Comparison of ENCODE assay signal across 8 cellular contexts in the genomic region with DNA sequence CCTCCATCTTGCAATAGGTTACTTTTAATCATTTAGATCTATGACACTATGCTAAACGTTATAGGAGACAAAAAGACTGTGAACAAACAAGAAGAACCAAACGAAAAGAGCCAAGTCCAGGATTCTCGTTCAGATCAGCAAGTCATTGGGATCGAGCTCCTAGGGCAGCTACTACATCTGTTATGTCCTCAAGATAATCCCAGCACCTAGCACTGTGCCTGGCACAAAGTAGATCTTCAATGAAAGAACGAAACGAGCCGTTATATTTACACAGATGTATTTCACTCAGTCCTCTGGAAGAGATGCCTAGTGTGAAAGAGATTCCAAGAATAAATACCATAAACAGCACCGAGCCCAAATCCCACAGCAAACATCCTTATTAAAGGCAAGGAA. TPM values are rescaled to one million over a fixed set of nuclear protein-coding genes. Genes with fewer than 3 reads are reported as not detected.
DNase-seq lines count a peak whose midpoint lies in the region; ATAC-seq, FAIRE-seq and TF ChIP-seq lines count a peak whose summit lies in the region.

No MANE protein-coding gene starts in this region.

- SMC1A ChIA-PET in GM12878 (lab: Charles Lee; ENCODE audit: uncharacterized antibody, unreplicated experiment): interaction anchor here (0.5 to 1.6 kb wide), 3 partner anchors 8 to 16 kb away, joined by 3 to 4 read pairs (median 3); no protein-coding TSS in a partner anchor

- H2AFZ ChIP-seq in GM12878 (ENCODE audit: control insufficient read depth, low read depth, low read length): peak overlapping the region; percentile 98

- H3K27ac Mint-ChIP-seq in Caco-2 (ENCODE audit: unreplicated experiment): peak overlapping the region; percentile 97
- peak overlapping the region; percentile 88 for H3K27ac Mint-ChIP-seq in type B pancreatic cell

- FAIRE-seq in GM12878 (lab: Jason Lieb, UNC): no peak

- H3K36me3 ChIP-seq in Caco-2 (ENCODE audit: control insufficient read depth, insufficient read depth, low read length) (peaks cover 7% of the 10 kb centered on the region), GM12878 (ENCODE audit: control insufficient read depth in 2 of 2, insufficient read depth in 2 of 2, low read length in 1 of 2) (peaks cover 0 to 5% of the 10 kb centered on the region in 2 experiments; a peak in 1 of 4 replicates)

- no peaks in the 10 kb centered on the region for H4K20me1 ChIP-seq in GM12878 (ENCODE audit: control insufficient read depth, insufficient read depth)

- H3K27me3 ChIP-seq in Caco-2 (replicated peaks; ENCODE audit: control insufficient read depth, insufficient read depth, low read length) (no peaks in the 10 kb centered on the region), GM12878 (replicated peaks in 1 of 2; ENCODE audit: control insufficient read depth in 2 of 2, insufficient read depth in 2 of 2, low read length in 1 of 2) (no peaks in the 10 kb centered on the region)

- TF ChIP-seq CTCF in Caco-2 (IDR thresholded peaks at IDR 0.05; ENCODE audit: insufficient read depth in 1 of 2, low read depth in 1 of 2, low read length in 1 of 2, severe bottlenecking in 1 of 2, unreplicated experiment in 1 of 2) (no peak), GM12878 (IDR thresholded peaks at IDR 0.05 in 2 of 3, conservative IDR thresholded peaks at IDR 0.05 in 1 of 3; ENCODE audit: control insufficient read depth in 2 of 3, extremely low read depth in 1 of 3, insufficient read depth in 1 of 3, low read depth in 3 of 3, low read length in 3 of 3) (no peak), lower leg skin (IDR thresholded peaks at IDR 0.05) (no peak), type B pancreatic cell (conservative IDR thresholded peaks at IDR 0.05) (no peak)

- POLR2A ChIA-PET in Caco-2 (lab: Charles Lee) (interaction anchor here (0.6 to 1.3 kb wide), 2 partner anchors 9 to 537 kb away, joined by 3 read pairs; no protein-coding TSS in a partner anchor), GM12878 (lab: Charles Lee) (interaction anchor here (1.2 to 1.3 kb wide), 2 partner anchors 14 to 27 kb away, joined by 3 read pairs; no protein-coding TSS in a partner anchor)

- H3K4me1 ChIP-seq in Caco-2 (no peaks in the 10 kb centered on the region), GM12878 (ENCODE audit: control insufficient read depth, insufficient read depth, low read length) (peaks cover 9% of the 10 kb centered on the region)

- peak; percentile 3 for ATAC-seq in HG03066 (IDR thresholded peaks at IDR 0.05; ENCODE audit: low read depth, unreplicated experiment)
- ATAC-seq in GM12878: no peak
- no peak for ATAC-seq in GM18858 (IDR thresholded peaks at IDR 0.05; ENCODE audit: unreplicated experiment)

- RAD21 ChIA-PET in GM12878 (lab: Charles Lee; ENCODE audit: unreplicated experiment): interaction anchor here (0.9 kb wide), 1 partner anchor 16 kb away, joined by 3 read pairs; no protein-coding TSS in a partner anchor

- TF ChIP-seq POLR2A in GM12878 (IDR thresholded peaks at IDR 0.05; ENCODE audit: low read depth, low read length) (no peak), lower leg skin (IDR thresholded peaks at IDR 0.05) (no peak)

- no peak for TF ChIP-seq RAD21 in GM12878 (IDR thresholded peaks at IDR 0.05; ENCODE audit: insufficient read depth, low read depth, low read length)

- no peak for DNase-seq in Caco-2
- DNase-seq in GM12878 (ENCODE audit: low read depth, low spot score): no peak
- no peak for DNase-seq in lower leg skin (ENCODE audit: low spot score in 2 of 2)
- DNase-seq in type B pancreatic cell (ENCODE audit: extremely low spot score, unreplicated experiment): no peak
- no peak for DNase-seq in iPS-NIHi11 (ENCODE audit: low spot score)
- no peak for DNase-seq in ACHN

- H3K4me1 Mint-ChIP-seq in Caco-2 (ENCODE audit: low read depth, unreplicated experiment) (peaks cover 15% of the 10 kb centered on the region), type B pancreatic cell (ENCODE audit: unreplicated experiment) (peaks cover 18% of the 10 kb centered on the region)

- H3K27ac ChIP-seq in GM12878 (ENCODE audit: control insufficient read depth, insufficient read depth): peak overlapping the region; percentile 94

- H3K4me3 ChIP-seq in Caco-2 (ENCODE audit: low read depth, low read length) (peak overlapping the region; percentile 92), GM12878 (peak overlapping the region; percentile 65), lower leg skin (ENCODE audit: low read depth, poor library complexity, severe bottlenecking) (peak overlapping the region; percentile 69)

- no peaks in the 10 kb centered on the region for H3K9me3 ChIP-seq in Caco-2
- H3K9me3 ChIP-seq in GM12878 (replicated peaks; ENCODE audit: control insufficient read depth, insufficient read depth, low read length): peaks cover 7% of the 10 kb centered on the region; the same call in 1 of the 3 replicates

- intact Hi-C loops in Caco-2 (cut with micrococcal nuclease; ENCODE audit: unreplicated experiment): no loop called here
- intact Hi-C loops in GM12878 (cut with micrococcal nuclease; ENCODE audit: unreplicated experiment): loop anchor here (1.0 to 10.0 kb wide), 3 partner anchors 428 to 1960 kb away; a partner anchor contains a TSS
- intact Hi-C loops in lower leg skin (cut with DNase I; ENCODE audit: low total_unique reads): no loop called here

- BruUV-seq in Caco-2 (replicated peaks; lab: Mats Ljungman, UMichigan) (no TSS peak), GM12878 (replicated peaks; lab: Mats Ljungman, UMichigan) (no TSS peak)

- TF ChIP-seq EP300 in GM12878 (IDR thresholded peaks at IDR 0.05; ENCODE audit: borderline replicate concordance in 1 of 2, control insufficient read depth in 1 of 2, low read depth in 2 of 2, low read length in 2 of 2): no peak

- peak overlapping the region; percentile 100 for H3K4me2 ChIP-seq in GM12878 (ENCODE audit: control insufficient read depth, insufficient read depth)

- WGBS in GM12878 (ENCODE audit: insufficient coverage, insufficient replicate concordance, low lambda C conversion rate, missing lambda C conversion rate): 0% methylated on average over 8 of the region's 8 CpGs
- 0 to 1% methylated on average over 8 of the region's 8 CpGs for WGBS in lower leg skin, 2 donors

- H3K36me3 Mint-ChIP-seq in Caco-2 (ENCODE audit: insufficient read depth, unreplicated experiment): peaks cover 24% of the 10 kb centered on the region
- peaks cover 6% of the 10 kb centered on the region for H3K36me3 Mint-ChIP-seq in type B pancreatic cell

- in situ Hi-C loops in GM12878 (cut with MboI) (no loop called here), ACHN (cut with HindIII; ENCODE audit: low pct_ligation_motif_present, low pct_unique_long_range_greater_than_20kb, low sequenced_read_pairs) (no loop called here)

- H3K79me2 ChIP-seq in GM12878 (ENCODE audit: control insufficient read depth, insufficient read depth, low read length): peaks cover 28% of the 10 kb centered on the region

- peak overlapping the region; percentile 93 for H3K9ac ChIP-seq in GM12878 (ENCODE audit: control insufficient read depth, insufficient read depth, low read length)

- peak overlapping the region; percentile 93 for H3K4me3 Mint-ChIP-seq in Caco-2 (ENCODE audit: unreplicated experiment)
- peak overlapping the region; percentile 97 for H3K4me3 Mint-ChIP-seq in type B pancreatic cell

- H3K9me3 Mint-ChIP-seq in Caco-2 (ENCODE audit: unreplicated experiment) (no peaks in the 10 kb centered on the region), type B pancreatic cell (no peaks in the 10 kb centered on the region)

- CTCF ChIA-PET in Caco-2 (lab: Charles Lee): interaction anchor here (0.5 to 4.0 kb wide), 7 partner anchors 10 to 928 kb away, joined by 3 to 21 read pairs (median 4); a partner anchor contains a TSS
- CTCF ChIA-PET in GM12878 (lab: Yijun Ruan, JAX): interaction anchor here (0.7 to 7.9 kb wide), 4 partner anchors 15 to 202 kb away, joined by 3 to 65 read pairs (median 10); no protein-coding TSS in a partner anchor

- no peaks in the 10 kb centered on the region for H3K27me3 Mint-ChIP-seq in Caco-2 (ENCODE audit: insufficient read depth, unreplicated experiment)
- no peaks in the 10 kb centered on the region for H3K27me3 Mint-ChIP-seq in type B pancreatic cell

RNA-seq across cellular contexts. Expression of a gene that starts 0.5 kb away (rescaled TPM):
- total RNA-seq in Caco-2 (2022): 33.1 and 36.2 TPM in 2 replicates
- total RNA-seq in GM12878 (2013; cell fraction: nucleolus; rRNA removed): 48.0 and 50.5 TPM in 2 replicates
- total RNA-seq in GM12878 (2014; rRNA removed): 8.6 and 11.3 TPM in 2 replicates
- 15.7 and 16.8 TPM in 2 replicates for total RNA-seq in GM12878 (2014; rRNA removed; fragmentation: Illumina TruSeq; extraction: Trizol)
- 10.3 and 11.5 TPM in 2 replicates for total RNA-seq in GM12878 (2021)
- 10.5 TPM for polyA plus RNA-seq in GM12878 (2011; ENCODE audit: low read depth)
- polyA plus RNA-seq in GM12878 (2011; rRNA removed): 20.4 and 31.2 TPM in 2 replicates
- polyA plus RNA-seq in GM12878 (2011; cell fraction: cytosol; rRNA removed): 6.2 and 6.7 TPM in 2 replicates
- 6.0 and 8.0 TPM in 2 replicates for polyA plus RNA-seq in GM12878 (2011; cell fraction: nucleus; rRNA removed)
- 12.3 and 13.0 TPM in 2 replicates for polyA plus RNA-seq in GM12878 (2012)
- polyA plus RNA-seq in GM12878 (2014; fragmentation: Illumina TruSeq; extraction: Trizol): 14.8 and 18.2 TPM in 2 replicates
- 10 to 100 TPM; 35.8 to 37.4 TPM for polyA plus RNA-seq in GM12878 (2014; fragmentation: Nextera tagmentation; extraction: Ambion mirVana)
- 10.3 and 12.4 TPM in 2 replicates for polyA plus RNA-seq in GM12878 (2014; rRNA removed)
- 10 to 100 TPM; 25.6 to 30.7 TPM for polyA plus RNA-seq in GM12878 (2016; fragmentation: Nextera tagmentation; extraction: Ambion mirVana)
- 7.5 and 9.2 TPM in 2 replicates for polyA minus RNA-seq in GM12878 (2011; rRNA and poly(A)+ RNA removed)
- polyA minus RNA-seq in GM12878 (2011; cell fraction: cytosol; rRNA and poly(A)+ RNA removed): 1.9 and 6.3 TPM in 2 replicates
- 6.9 and 10.1 TPM in 2 replicates for polyA minus RNA-seq in GM12878 (2011; cell fraction: nucleus; rRNA and poly(A)+ RNA removed)
- total RNA-seq in lower leg skin: 1 to 10 TPM; 2.6 to 9.6 (median 4.7) TPM
- total RNA-seq in type B pancreatic cell (ENCODE audit: low replicate concordance): 13.7 and 16.0 TPM in 2 replicates

RNA-seq across cellular contexts. Expression of a gene that starts 0.7 kb away (rescaled TPM):
- 29.0 and 29.2 TPM in 2 replicates for total RNA-seq in Caco-2 (2022)
- 135 and 143 TPM in 2 replicates for total RNA-seq in GM12878 (2013; cell fraction: nucleolus; rRNA removed)
- total RNA-seq in GM12878 (2014; rRNA removed): 54.4 and 58.3 TPM in 2 replicates
- 52.0 and 52.4 TPM in 2 replicates for total RNA-seq in GM12878 (2014; rRNA removed; fragmentation: Illumina TruSeq; extraction: Trizol)
- total RNA-seq in GM12878 (2021): 55.1 and 56.1 TPM in 2 replicates
- 23.7 TPM for polyA plus RNA-seq in GM12878 (2011; ENCODE audit: low read depth)
- 58.4 and 63.1 TPM in 2 replicates for polyA plus RNA-seq in GM12878 (2011; rRNA removed)
- polyA plus RNA-seq in GM12878 (2011; cell fraction: cytosol; rRNA removed): 54.8 and 59.0 TPM in 2 replicates
- polyA plus RNA-seq in GM12878 (2011; cell fraction: nucleus; rRNA removed): 55.2 and 55.4 TPM in 2 replicates
- polyA plus RNA-seq in GM12878 (2012): 24.3 and 32.2 TPM in 2 replicates
- polyA plus RNA-seq in GM12878 (2014; fragmentation: Illumina TruSeq; extraction: Trizol): 53.8 and 61.3 TPM in 2 replicates
- polyA plus RNA-seq in GM12878 (2014; fragmentation: Nextera tagmentation; extraction: Ambion mirVana): 10 to 100 TPM; 40.2 to 41.5 TPM
- 35.5 and 40.4 TPM in 2 replicates for polyA plus RNA-seq in GM12878 (2014; rRNA removed)
- polyA plus RNA-seq in GM12878 (2016; fragmentation: Nextera tagmentation; extraction: Ambion mirVana): 10 to 100 TPM; 57.9 to 60.4 TPM
- polyA minus RNA-seq in GM12878 (2011; rRNA and poly(A)+ RNA removed): 78.4 and 80.4 TPM in 2 replicates
- polyA minus RNA-seq in GM12878 (2011; cell fraction: cytosol; rRNA and poly(A)+ RNA removed): 19.9 and 21.1 TPM in 2 replicates
- polyA minus RNA-seq in GM12878 (2011; cell fraction: nucleus; rRNA and poly(A)+ RNA removed): 49.0 and 59.4 TPM in 2 replicates
- 10 to 100 TPM; 11.1 to 21.6 (median 12.2) TPM for total RNA-seq in lower leg skin
- 30.1 and 38.4 TPM in 2 replicates for total RNA-seq in type B pancreatic cell (ENCODE audit: low replicate concordance)
